Comparison of ENCODE assay signal across 18 cellular contexts in genomic region chr6:144534123-144534676, GRCh38.
DNase-seq lines count a peak whose midpoint lies in the region; ATAC-seq, FAIRE-seq and TF ChIP-seq lines count a peak whose summit lies in the region.
"Had no signal": no experiment of that assay in that cellular context is flagged by ENCODE, and none has a peak within 500 bp of the region (broad histone marks: within the 10 kb centered on the region; RNA-seq: fewer than 3 reads in every experiment).

No MANE protein-coding gene starts in this region.

- in situ Hi-C loops in K562 (cut with MboI), result no loop called here

- H3K4me2 ChIP-seq in K562 (ENCODE audit: insufficient read depth, low read length), result no peak overlapping the region

- BruUV-seq in K562 (replicated peaks; lab: Mats Ljungman, UMichigan) (no TSS peak), A673 (replicated peaks; lab: Mats Ljungman, UMichigan) (no TSS peak)

- H2AFZ ChIP-seq in K562 (ENCODE audit: low read depth, low read length), result peak overlapping the region; percentile 14; the same call in 1 of the 2 replicates

- DNase-seq in left ventricle myocardium superior (no peak), left ventricle myocardium inferior (no peak), K562 (ENCODE audit: extremely low read depth in 1 of 4, low spot score in 3 of 4) (no peak), left lung (no peak), NCI-H82 treated with DMSO at 0.1 percent for 48 hours (lab: John Stamatoyannopoulos, UW; ENCODE audit: unreplicated experiment) (no peak), A673 (ENCODE audit: low spot score) (no peak), NCI-H1105 treated with DMSO at 0.1 percent for 48 hours (lab: John Stamatoyannopoulos, UW) (no peak), NCI-H187 treated with DMSO at 0.1 percent for 48 hours (lab: John Stamatoyannopoulos, UW) (no peak)
- DNase-seq: 8988T, DMS79 treated with DMSO at 0.1 percent for 48 hours, KBM-7, NCI-H1048, NCI-H1694, NCI-H345, NCI-H69, PC-3 had no signal

- no peaks in the 10 kb centered on the region for H3K4me1 ChIP-seq in left ventricle myocardium inferior
- peaks cover 0 to 12% of the 10 kb centered on the region in 2 experiments; a peak in 2 of 5 replicates for H3K4me1 ChIP-seq in K562 (replicated peaks in 1 of 2; ENCODE audit: control insufficient read depth in 2 of 2, insufficient read depth in 2 of 2, low read length in 2 of 2)
- no peaks in the 10 kb centered on the region for H3K4me1 ChIP-seq in left lung
- H3K4me1 ChIP-seq in A673 (ENCODE audit: insufficient read depth, low read length, poor library complexity, severe bottlenecking), result no peaks in the 10 kb centered on the region

- H3K9me3 ChIP-seq in left ventricle myocardium inferior (replicated peaks) (no peaks in the 10 kb centered on the region), K562 (replicated peaks; ENCODE audit: control insufficient read depth, insufficient read depth, low read depth, low read length) (no peaks in the 10 kb centered on the region), left lung (no peaks in the 10 kb centered on the region), A673 (ENCODE audit: low read depth, low read length, poor library complexity, severe bottlenecking) (no peaks in the 10 kb centered on the region)

- no peak for TF ChIP-seq POLR2A in K562 (conservative IDR thresholded peaks at IDR 0.05)

- H3K9ac ChIP-seq in K562 (ENCODE audit: insufficient read depth in 1 of 2, low read depth in 2 of 2, low read length in 2 of 2), result no peak overlapping the region

- TF ChIP-seq EP300 in K562 (IDR thresholded peaks at IDR 0.05; ENCODE audit: low read length), result no peak

- ATAC-seq in left ventricle myocardium superior (peak; percentile 35), K562 (no peak), left lung (peak; percentile 47)
- ATAC-seq: PC-3 had no signal

- H3K4me3 ChIP-seq in left ventricle myocardium inferior (no peak overlapping the region), K562 (no peak overlapping the region), left lung (no peak overlapping the region), A673 (ENCODE audit: low read depth, low read length, poor library complexity, severe bottlenecking) (no peak overlapping the region)

- no peak for TF ChIP-seq RAD21 in K562 (CRISPR knock-in tag; conservative IDR thresholded peaks at IDR 0.05 in 1 of 2, IDR thresholded peaks at IDR 0.05 in 1 of 2)

- no peaks in the 10 kb centered on the region for H3K79me2 ChIP-seq in K562 (ENCODE audit: control insufficient read depth, insufficient read depth, low read length)

- no peak for TF ChIP-seq CTCF in left ventricle myocardium inferior (IDR thresholded peaks at IDR 0.05; ENCODE audit: borderline replicate concordance)
- TF ChIP-seq CTCF in K562 (IDR thresholded peaks at IDR 0.05 in 2 of 3, conservative IDR thresholded peaks at IDR 0.05 in 1 of 3; ENCODE audit: insufficient read depth in 2 of 3, low read depth in 1 of 3, low read length in 3 of 3), result no peak
- no peak for TF ChIP-seq CTCF in left lung (IDR thresholded peaks at IDR 0.05)
- TF ChIP-seq CTCF in A673 (conservative IDR thresholded peaks at IDR 0.05; ENCODE audit: low read depth, low read length), result no peak

- no peaks in the 10 kb centered on the region for H3K9me1 ChIP-seq in K562 (ENCODE audit: control insufficient read depth, insufficient read depth, low read length)

- FAIRE-seq in K562 (lab: Jason Lieb, UNC), result no peak
- FAIRE-seq: G401.6, HTR-8/SVneo had no signal

- H3K27ac ChIP-seq in left ventricle myocardium inferior (replicated peaks) (no peak overlapping the region), K562 (ENCODE audit: extremely low read depth, low read depth, low read length) (no peak overlapping the region), left lung (no peak overlapping the region), A673 (ENCODE audit: low read depth, low read length, poor library complexity, severe bottlenecking) (no peak overlapping the region)

- H4K20me1 ChIP-seq in K562 (replicated peaks; ENCODE audit: control insufficient read depth, insufficient read depth, low read length), result no peaks in the 10 kb centered on the region

- no peaks in the 10 kb centered on the region for H3K27me3 ChIP-seq in left ventricle myocardium inferior (ENCODE audit: low read depth)
- no peaks in the 10 kb centered on the region for H3K27me3 ChIP-seq in K562 (ENCODE audit: control insufficient read depth in 2 of 2, insufficient read depth in 2 of 2, low read length in 2 of 2)
- H3K27me3 ChIP-seq in left lung, result no peaks in the 10 kb centered on the region
- H3K27me3 ChIP-seq in A673 (replicated peaks; ENCODE audit: insufficient read depth, low read depth, low read length, poor library complexity), result no peaks in the 10 kb centered on the region

- intact Hi-C loops in left ventricle myocardium superior (cut with micrococcal nuclease), result no loop called here
- intact Hi-C loops in left ventricle myocardium inferior (cut with micrococcal nuclease), result no loop called here
- intact Hi-C loops in K562 (cut with micrococcal nuclease), result no loop called here
- intact Hi-C loops in left lung (cut with DNase I), result no loop called here
- intact Hi-C loops in A673 (cut with micrococcal nuclease; ENCODE audit: unreplicated experiment), result no loop called here

- H3K36me3 ChIP-seq in left ventricle myocardium inferior (peaks cover 56% of the 10 kb centered on the region), K562 (ENCODE audit: control insufficient read depth, insufficient read depth, low read length) (no peaks in the 10 kb centered on the region), left lung (peaks cover 0 to 55% of the 10 kb centered on the region in 2 donors), A673 (ENCODE audit: insufficient read depth, low read length, poor library complexity, severe bottlenecking) (no peaks in the 10 kb centered on the region)

- CTCF ChIA-PET in K562 (lab: Yijun Ruan, JAX; ENCODE audit: low intra/inter-chr PET ratio), result no interaction called here
- CTCF ChIA-PET in A673 (lab: Charles Lee), result no interaction called here

- POLR2A ChIA-PET in K562 (lab: Yijun Ruan, JAX), result no interaction called here
- POLR2A ChIA-PET in A673 (lab: Charles Lee; ENCODE audit: low non-redundant PET), result no interaction called here

- WGBS in K562 (ENCODE audit: insufficient coverage, low coverage, missing lambda C conversion rate), result 41% methylated on average over 4 of the region's 4 CpGs

TF ChIP-seq in K562, 482 proteins besides CTCF, POLR2A, EP300 and RAD21:
- TF ChIP-seq TFE3 (CRISPR knock-in tag; IDR thresholded peaks at IDR 0.05), result peak; percentile 40
- TF ChIP-seq JUNB (CRISPR knock-in tag; conservative IDR thresholded peaks at IDR 0.05), result no peak
TF ChIP-seq in K562: peak in this region for 1.
